9 cellular contexts compared by ENCODE assay signal in the genomic region with DNA sequence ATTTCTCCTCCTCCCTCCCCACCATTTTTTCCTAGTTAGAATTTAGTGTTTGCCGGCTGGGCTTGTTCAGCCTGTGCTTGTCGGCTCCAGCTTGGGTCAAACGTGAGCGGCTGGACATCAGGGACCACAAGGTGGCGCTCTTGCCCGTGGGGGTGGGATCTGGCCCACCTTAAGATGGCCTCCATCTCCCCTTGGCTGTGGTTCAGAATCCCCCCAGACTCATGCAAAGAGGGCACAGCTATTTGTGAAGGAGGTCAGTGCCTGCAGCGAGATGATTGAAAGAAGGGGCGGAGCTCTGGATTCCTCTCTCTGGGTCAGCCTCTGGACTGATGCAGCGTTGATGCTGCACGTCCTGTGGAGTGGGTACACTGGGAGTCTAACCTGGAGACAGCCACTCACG.
A peak's percentile ranks its signal among the peaks of the same experiment; 100 is the strongest.
DNase-seq lines count a peak whose midpoint lies in the region; ATAC-seq and TF ChIP-seq lines count a peak whose summit lies in the region.
"Had no signal": no experiment of that assay in that cellular context is flagged by ENCODE, and none has a peak within 500 bp of the region (broad histone marks: within the 10 kb centered on the region; RNA-seq: fewer than 3 reads in every experiment).

No MANE protein-coding gene starts in this region.

- no peaks in the 10 kb centered on the region for H3K36me3 Mint-ChIP-seq in neural crest cell (ENCODE audit: low read depth)

- DNase-seq in CD1c-positive myeloid dendritic cell (ENCODE audit: extremely low spot score) (peak; percentile 3), epithelial cell of esophagus (ENCODE audit: low read depth) (peak; percentile 27), neural crest cell (ENCODE audit: low read depth, low spot score) (peak; percentile 89), NCI-H1694 treated with DMSO at 0.1 percent for 48 hours (lab: John Stamatoyannopoulos, UW) (no peak), SKM-1 treated with dmso at 0.1 percent for 144 hours (lab: John Stamatoyannopoulos, UW; ENCODE audit: unreplicated experiment) (no peak)

- peak; percentile 63 for TF ChIP-seq CTCF in LNCAP (IDR thresholded peaks at IDR 0.05)
- TF ChIP-seq CTCF in epithelial cell of esophagus (IDR thresholded peaks at IDR 0.05; ENCODE audit: insufficient read depth, low read depth, low read length, missing control alignments), result peak; percentile 69
- peak; percentile 77 for TF ChIP-seq CTCF in neural crest cell (conservative IDR thresholded peaks at IDR 0.05)

- no peaks in the 10 kb centered on the region for H3K27me3 Mint-ChIP-seq in neural crest cell (ENCODE audit: low read depth)

- no peak overlapping the region for H3K27ac Mint-ChIP-seq in neural crest cell (ENCODE audit: unreplicated experiment)

- H3K4me3 ChIP-seq in epithelial cell of esophagus (ENCODE audit: low read length), result no peak overlapping the region

- no peak overlapping the region for H3K4me3 Mint-ChIP-seq in neural crest cell
- H3K4me3 Mint-ChIP-seq: central memory CD8-positive, alpha-beta T cell had no signal

- ATAC-seq in HG02981 (IDR thresholded peaks at IDR 0.05; ENCODE audit: unreplicated experiment), result no peak
- ATAC-seq in GM21786 (IDR thresholded peaks at IDR 0.05; ENCODE audit: unreplicated experiment), result no peak

- H3K9me3 Mint-ChIP-seq in neural crest cell, result no peaks in the 10 kb centered on the region
- H3K9me3 Mint-ChIP-seq: central memory CD8-positive, alpha-beta T cell had no signal

- H3K4me1 Mint-ChIP-seq in neural crest cell, result peaks cover 17% of the 10 kb centered on the region
- H3K4me1 Mint-ChIP-seq: central memory CD8-positive, alpha-beta T cell had no signal

Comparison
In these comparisons a context has a peak if more than half of its experiments do, and no peak if none do; other contexts are left out.
1. DNase-seq: peak in CD1c-positive myeloid dendritic cell (single experiment), epithelial cell of esophagus (single experiment) and neural crest cell (single experiment); none in NCI-H1694 treated with DMSO at 0.1 percent for 48 hours (single experiment) and SKM-1 treated with dmso at 0.1 percent for 144 hours (single experiment).
2. Peak in every context shown above with its lines, with median percentiles within 50 percentile points of each other: CTCF ChIP-seq.